In the genomic region with DNA sequence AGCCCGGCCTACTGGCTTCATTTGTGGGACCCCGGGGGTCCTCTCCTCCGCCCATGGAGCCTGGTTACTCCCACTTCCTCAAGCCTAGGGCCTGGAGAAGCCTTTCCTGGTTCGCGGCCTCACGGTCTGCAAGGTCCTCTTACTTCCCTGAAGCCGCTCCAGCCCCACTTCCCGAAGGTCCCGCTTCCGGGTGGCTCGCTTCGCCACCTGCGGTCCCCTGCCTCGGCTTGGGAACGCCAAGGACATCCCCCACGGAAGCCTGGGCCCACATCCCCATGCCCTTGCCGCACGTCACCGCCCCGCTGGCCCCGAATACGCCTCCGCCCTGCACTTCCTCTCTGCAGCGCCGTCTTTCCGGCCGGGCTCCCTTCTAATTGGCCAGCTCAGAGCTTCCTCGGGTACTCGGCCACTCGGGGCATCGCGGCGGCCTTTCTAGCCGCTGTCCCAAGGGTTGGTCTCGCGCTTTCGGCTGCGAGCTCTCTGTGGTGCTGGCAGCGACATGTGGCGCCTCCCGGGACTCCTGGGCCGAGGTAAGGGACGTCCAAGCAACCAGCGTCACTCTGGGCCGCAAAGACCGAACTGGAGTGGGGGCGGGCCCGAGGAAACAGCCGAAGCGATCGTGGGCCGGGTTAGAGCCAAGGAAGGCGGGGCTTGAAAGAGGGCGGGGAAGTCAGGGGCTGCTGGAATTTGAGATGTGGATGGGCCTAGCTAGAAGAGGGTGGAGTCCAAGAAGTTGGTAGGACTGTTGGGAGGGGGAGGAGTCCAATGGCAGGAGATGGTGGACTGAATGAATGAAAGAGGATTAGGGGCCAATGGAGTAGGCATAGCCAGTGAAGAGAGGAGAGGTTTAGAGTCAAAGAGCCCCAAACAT, we compare ENCODE assay signal across 1 cellular context.
A peak's percentile ranks its signal among the peaks of the same experiment; 100 is the strongest.
TF ChIP-seq lines count a peak whose summit lies in the region.

A gene with protein sequence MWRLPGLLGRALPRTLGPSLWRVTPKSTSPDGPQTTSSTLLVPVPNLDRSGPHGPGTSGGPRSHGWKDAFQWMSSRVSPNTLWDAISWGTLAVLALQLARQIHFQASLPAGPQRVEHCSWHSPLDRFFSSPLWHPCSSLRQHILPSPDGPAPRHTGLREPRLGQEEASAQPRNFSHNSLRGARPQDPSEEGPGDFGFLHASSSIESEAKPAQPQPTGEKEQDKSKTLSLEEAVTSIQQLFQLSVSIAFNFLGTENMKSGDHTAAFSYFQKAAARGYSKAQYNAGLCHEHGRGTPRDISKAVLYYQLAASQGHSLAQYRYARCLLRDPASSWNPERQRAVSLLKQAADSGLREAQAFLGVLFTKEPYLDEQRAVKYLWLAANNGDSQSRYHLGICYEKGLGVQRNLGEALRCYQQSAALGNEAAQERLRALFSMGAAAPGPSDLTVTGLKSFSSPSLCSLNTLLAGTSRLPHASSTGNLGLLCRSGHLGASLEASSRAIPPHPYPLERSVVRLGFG (plus strand): TSS at position 429 of the 871 bp plus-strand sequence. CDS start 71 bp downstream, at position 500.

TF ChIP-seq in endothelial cell of umbilical vein, 7 proteins besides CTCF, POLR2A, EP300 and RAD21:
- TF ChIP-seq GATA2 (IDR thresholded peaks at IDR 0.05; ENCODE audit: insufficient read depth, insufficient read length, low read depth, low read length) (no peak), POLR2AphosphoS5 (IDR thresholded peaks at IDR 0.05; ENCODE audit: insufficient read depth, low read depth, low read length) (peak; percentile 84)
